ENCODE assay signal across 8 cellular contexts in the genomic region with DNA sequence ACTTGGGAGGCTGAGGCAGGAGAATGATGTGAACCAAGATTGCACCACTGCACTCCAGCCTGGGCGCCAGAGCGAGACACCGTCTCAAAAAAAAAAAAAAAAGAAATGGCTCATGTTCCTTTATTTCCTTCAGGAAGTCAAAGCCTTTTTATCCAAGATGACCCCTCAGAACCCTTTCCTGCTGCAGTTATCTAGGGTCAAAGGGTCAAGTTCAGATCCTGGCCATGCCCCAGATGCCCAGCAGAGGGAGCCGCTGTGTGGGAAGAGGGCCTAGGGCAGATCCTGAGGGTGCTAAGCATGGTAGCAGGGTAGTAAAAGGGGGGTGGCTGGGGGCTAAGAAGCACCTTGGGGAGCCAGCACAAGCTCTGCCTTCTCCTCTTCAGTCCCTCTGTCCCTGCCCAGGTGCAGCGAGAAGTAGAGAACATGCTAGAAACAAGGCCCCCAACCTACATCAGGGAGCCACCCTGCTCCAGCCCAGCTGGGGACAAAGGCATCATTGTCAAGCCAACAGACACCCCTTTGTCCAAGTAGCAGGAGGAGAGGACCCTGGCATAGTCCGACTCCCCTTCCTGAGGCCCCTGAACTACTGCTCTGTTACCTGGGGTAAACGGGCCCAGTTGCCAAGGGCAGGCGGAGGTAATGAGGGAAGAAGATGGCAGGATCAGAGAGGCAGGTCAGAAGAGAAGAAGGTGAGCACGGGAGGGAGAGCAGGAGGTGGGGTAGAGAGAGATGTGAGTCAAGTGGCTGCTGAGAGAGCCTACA. TPM values are rescaled to one million over a fixed set of nuclear protein-coding genes. Genes with fewer than 3 reads are reported as not detected.
A peak's percentile ranks its signal among the peaks of the same experiment; 100 is the strongest.
DNase-seq lines count a peak whose midpoint lies in the region; TF ChIP-seq lines count a peak whose summit lies in the region.

No MANE protein-coding gene starts in this region.

- H4K20me1 ChIP-seq in fibroblast of lung (ENCODE audit: control insufficient read depth, extremely low read depth, insufficient read depth, low read length): no peaks in the 10 kb centered on the region
- H4K20me1 ChIP-seq in neural progenitor cell (ENCODE audit: low read depth): peaks cover 6% of the 10 kb centered on the region

- H3K27me3 ChIP-seq in fibroblast of lung (ENCODE audit: control insufficient read depth, insufficient read depth, low read length) (peaks cover 9% of the 10 kb centered on the region), neural progenitor cell (no peaks in the 10 kb centered on the region)

- H3K9ac ChIP-seq in fibroblast of lung (ENCODE audit: insufficient read depth, low read length) (no peak overlapping the region), neural progenitor cell (no peak overlapping the region)

- H3K4me1 Mint-ChIP-seq in activated T-cell treated with anti-CD3 and anti-CD28 coated beads, Interleukin-2, amount 50 U/mL, for 24 hours (ENCODE audit: low read depth): peaks cover 5% of the 10 kb centered on the region
- peaks cover 9% of the 10 kb centered on the region for H3K4me1 Mint-ChIP-seq in neural progenitor cell

- H3K4me3 ChIP-seq in fibroblast of lung (replicated peaks in 1 of 4; ENCODE audit: control extremely low read depth in 1 of 4, insufficient read depth in 1 of 4, low read depth in 3 of 4, low read length in 4 of 4) (no peak overlapping the region), neural progenitor cell (no peak overlapping the region)

- H2AFZ ChIP-seq in fibroblast of lung (ENCODE audit: low read length): no peak overlapping the region
- no peak overlapping the region for H2AFZ ChIP-seq in neural progenitor cell (replicated peaks)

- peak; percentile 81 to 83 for TF ChIP-seq CTCF in fibroblast of lung (conservative IDR thresholded peaks at IDR 0.05 in 1 of 2, IDR thresholded peaks at IDR 0.05 in 1 of 2; ENCODE audit: low read depth in 1 of 2, low read length in 2 of 2)
- peak; percentile 77 for TF ChIP-seq CTCF in neural progenitor cell (IDR thresholded peaks at IDR 0.05)

- H3K27ac ChIP-seq in fibroblast of lung (ENCODE audit: insufficient read depth, low read length) (no peak overlapping the region), neural progenitor cell (no peak overlapping the region)

- peaks cover 17% of the 10 kb centered on the region for H3F3A ChIP-seq in neural progenitor cell (ENCODE audit: low read depth)

- peaks cover 6% of the 10 kb centered on the region for H3K27me3 Mint-ChIP-seq in activated T-cell treated with anti-CD3 and anti-CD28 coated beads, Interleukin-2, amount 50 U/mL, for 24 hours
- peaks cover 11% of the 10 kb centered on the region for H3K27me3 Mint-ChIP-seq in neural progenitor cell (ENCODE audit: insufficient read depth, low read depth)

- DNase-seq in Ammon's horn (ENCODE audit: low spot score) (peak; percentile 77), GM19238 (ENCODE audit: insufficient read length, low spot score) (peak; percentile 53), NCI-H2196 treated with DMSO at 0.1 percent for 48 hours (lab: John Stamatoyannopoulos, UW; ENCODE audit: unreplicated experiment) (peak; percentile 29), fibroblast of lung (ENCODE audit: low read depth in 2 of 2) (peak in 1 of 2 donors; percentile 24), neural progenitor cell (ENCODE audit: low spot score) (peak; percentile 63), NCI-H2171 treated with DMSO at 0.1 percent for 48 hours (lab: John Stamatoyannopoulos, UW) (no peak), KG1 (lab: John Stamatoyannopoulos, UW) (no peak)
- DNase-seq in activated T-cell treated with anti-CD3 and anti-CD28 coated beads, Interleukin-2, amount 50 U/mL, for 24 hours: peak; percentile 72

- no peak overlapping the region for H3K4me3 Mint-ChIP-seq in activated T-cell treated with anti-CD3 and anti-CD28 coated beads, Interleukin-2, amount 50 U/mL, for 24 hours
- H3K4me3 Mint-ChIP-seq in neural progenitor cell: peak overlapping the region; percentile 33

- H3K4me2 ChIP-seq in fibroblast of lung (ENCODE audit: extremely low read depth, insufficient read depth, low read length) (no peak overlapping the region), neural progenitor cell (no peak overlapping the region)

- no peak overlapping the region for H3K27ac Mint-ChIP-seq in activated T-cell treated with anti-CD3 and anti-CD28 coated beads, Interleukin-2, amount 50 U/mL, for 24 hours
- H3K27ac Mint-ChIP-seq in neural progenitor cell: no peak overlapping the region

- H3K4me1 ChIP-seq in fibroblast of lung (ENCODE audit: control insufficient read depth, extremely low read depth, insufficient read depth, low read length) (no peaks in the 10 kb centered on the region), neural progenitor cell (peaks cover 2% of the 10 kb centered on the region)

- H3K36me3 Mint-ChIP-seq in activated T-cell treated with anti-CD3 and anti-CD28 coated beads, Interleukin-2, amount 50 U/mL, for 24 hours (ENCODE audit: low read depth): no peaks in the 10 kb centered on the region
- H3K36me3 Mint-ChIP-seq in neural progenitor cell: no peaks in the 10 kb centered on the region

- H3K9me3 ChIP-seq in fibroblast of lung (ENCODE audit: control insufficient read depth, insufficient read depth, low read depth, low read length) (no peaks in the 10 kb centered on the region), neural progenitor cell (ENCODE audit: low read depth) (no peaks in the 10 kb centered on the region)

- H3K79me2 ChIP-seq in fibroblast of lung (ENCODE audit: control insufficient read depth, insufficient read depth, low read length): no peaks in the 10 kb centered on the region
- H3K79me2 ChIP-seq in neural progenitor cell (ENCODE audit: low read depth): no peaks in the 10 kb centered on the region

- H3K9me3 Mint-ChIP-seq in activated T-cell treated with anti-CD3 and anti-CD28 coated beads, Interleukin-2, amount 50 U/mL, for 24 hours: no peaks in the 10 kb centered on the region
- H3K9me3 Mint-ChIP-seq in neural progenitor cell: no peaks in the 10 kb centered on the region

- H3K36me3 ChIP-seq in fibroblast of lung (ENCODE audit: control insufficient read depth, insufficient read depth, low read length): peaks cover 1% of the 10 kb centered on the region
- no peaks in the 10 kb centered on the region for H3K36me3 ChIP-seq in neural progenitor cell

RNA-seq across cellular contexts. Expression of a gene that starts 6.5 kb away (rescaled TPM):
- total RNA-seq in fibroblast of lung: under 0.01 and 0.17 TPM in 2 replicates
- 0.07 and 0.34 TPM in 2 replicates for polyA plus RNA-seq in fibroblast of lung
- 0.42 TPM in 1 of 2 replicates, not detected in the other for polyA plus RNA-seq in fibroblast of lung (2012)
- not detected in 2 replicates for polyA minus RNA-seq in fibroblast of lung (ENCODE audit: low replicate concordance)
- 2.8 and 4.3 TPM in 2 replicates for total RNA-seq in neural progenitor cell (ENCODE audit: low replicate concordance)

RNA-seq across cellular contexts. Expression of a gene that starts 13.8 kb away (rescaled TPM):
- total RNA-seq in fibroblast of lung (305 and 311 TPM in 2 replicates), neural progenitor cell (ENCODE audit: low replicate concordance) (1,779 and 2,341 TPM in 2 replicates)
- polyA plus RNA-seq in fibroblast of lung: 1,057 and 1,326 TPM in 2 replicates
- polyA plus RNA-seq in fibroblast of lung (2012): 1,195 and 1,479 TPM in 2 replicates
- polyA minus RNA-seq in fibroblast of lung (ENCODE audit: low replicate concordance): 197 and 204 TPM in 2 replicates

RNA-seq across cellular contexts. Expression of a gene that starts 14.4 kb away (rescaled TPM):
- 20.5 and 27.7 TPM in 2 replicates for total RNA-seq in fibroblast of lung
- polyA plus RNA-seq in fibroblast of lung: 64.0 and 71.1 TPM in 2 replicates
- polyA plus RNA-seq in fibroblast of lung (2012): 31.4 and 34.1 TPM in 2 replicates
- polyA minus RNA-seq in fibroblast of lung (ENCODE audit: low replicate concordance): 50.3 and 60.6 TPM in 2 replicates
- total RNA-seq in neural progenitor cell (ENCODE audit: low replicate concordance): 232 and 288 TPM in 2 replicates

RNA-seq across cellular contexts. Expression of a gene that starts 30.6 kb away (rescaled TPM):
- 80.9 and 97.9 TPM in 2 replicates for total RNA-seq in fibroblast of lung
- polyA plus RNA-seq in fibroblast of lung: 305 and 324 TPM in 2 replicates
- 292 and 325 TPM in 2 replicates for polyA plus RNA-seq in fibroblast of lung (2012)
- polyA minus RNA-seq in fibroblast of lung (ENCODE audit: low replicate concordance): 79.6 and 97.1 TPM in 2 replicates
- total RNA-seq in neural progenitor cell (ENCODE audit: low replicate concordance): 197 and 219 TPM in 2 replicates

Comparison
In these comparisons a context has a peak if more than half of its experiments do, and no peak if none do; other contexts are left out.
1. DNase-seq: peak in Ammon's horn (single experiment), GM19238 (single experiment), NCI-H2196 treated with DMSO at 0.1 percent for 48 hours (single experiment), activated T-cell treated with anti-CD3 and anti-CD28 coated beads, Interleukin-2, amount 50 U/mL, for 24 hours (single experiment) and neural progenitor cell (single experiment); none in NCI-H2171 treated with DMSO at 0.1 percent for 48 hours (single experiment) and KG1 (single experiment).